24 cellular contexts compared by ENCODE assay signal in genomic region chr18:50469380-50469781, GRCh38.
DNase-seq lines count a peak whose midpoint lies in the region; ATAC-seq and TF ChIP-seq lines count a peak whose summit lies in the region.
"Had no signal": no experiment of that assay in that cellular context is flagged by ENCODE, and none has a peak within 500 bp of the region (broad histone marks: within the 10 kb centered on the region; RNA-seq: fewer than 3 reads in every experiment).

No MANE protein-coding gene starts in this region.

- no peak for TF ChIP-seq POLR2A in gastrocnemius medialis (IDR thresholded peaks at IDR 0.05)

- in situ Hi-C loops in gastrocnemius medialis (cut with MboI; ENCODE audit: low sequenced_read_pairs in 4 of 4) = no loop called here

- DNase-seq in NCI-H1694 treated with DMSO at 0.1 percent for 48 hours (lab: John Stamatoyannopoulos, UW) (peak; percentile 80), caudate nucleus (lab: John Stamatoyannopoulos, UW) (peak in 50 of 61 donors; percentile 6 to 93 (median 66)), right cardiac atrium (peak; percentile 13 to 62 (median 51)), gastrocnemius medialis (peak; percentile 24 to 33), NCI-H128 (lab: John Stamatoyannopoulos, UW; ENCODE audit: unreplicated experiment) (no peak)
- DNase-seq in central memory CD4-positive, alpha-beta T cell = no peak
- DNase-seq: activated CD4-positive, alpha-beta T cell treated with anti-CD3 and anti-CD28 coated beads, Interleukin-2, amount 10 ng/mL, durations not matched to agents 24 days and 14 days; activated CD8-positive, alpha-beta memory T cell treated with anti-CD3 and anti-CD28 coated beads, Interleukin-2, amount 10 ng/mL, durations not matched to agents 7 days and 5 days; activated naive CD4-positive, alpha-beta T cell treated with anti-CD3 and anti-CD28 coated beads, Interleukin-2, amount 10 ng/mL, durations not matched to agents 7 days and 5 days; amniotic stem cell; Calu3; H9; Karpas-422; MV-4-11; NCI-H2171 treated with DMSO at 0.1 percent for 48 hours; NCI-H748 treated with DMSO at 0.1 percent for 48 hours; stimulated activated naive B cell treated with anti-CD40 and anti-IgM and Interleukin-4, amounts not matched to agents 10 μg/mL and 1 μg/mL and 100 μg/mL, for 72 hours; WERI-Rb-1 had no signal

- WGBS in right cardiac atrium = 67% methylated on average over 6 of the region's 6 CpGs

- H3K4me1 ChIP-seq in right cardiac atrium (ENCODE audit: control insufficient read depth, insufficient read depth, low read length) (no peaks in the 10 kb centered on the region), gastrocnemius medialis (peaks cover 4 to 16% of the 10 kb centered on the region in 2 donors)
- H3K4me1 ChIP-seq: suprapubic skin, uterus had no signal

- H3K27ac ChIP-seq in caudate nucleus (ENCODE audit: low read depth, low read length) (peak overlapping the region; percentile 56), right cardiac atrium (ENCODE audit: low read length) (no peak overlapping the region), gastrocnemius medialis (peak overlapping the region in 1 of 4 donors; percentile 7)
- H3K27ac ChIP-seq: cardiac muscle cell, hepatocyte, suprapubic skin, uterus, WERI-Rb-1 had no signal

- no peak for TF ChIP-seq CTCF in gastrocnemius medialis (IDR thresholded peaks at IDR 0.05 in 4 of 5, conservative IDR thresholded peaks at IDR 0.05 in 1 of 5)

- intact Hi-C loops in right cardiac atrium (cut with DNase I) (no loop called here), gastrocnemius medialis (cut with DNase I; ENCODE audit: low total_unique reads) (no loop called here)

- H3K9me3 ChIP-seq in right cardiac atrium (ENCODE audit: control insufficient read depth, low read length) (no peaks in the 10 kb centered on the region), gastrocnemius medialis (no peaks in the 10 kb centered on the region)
- H3K9me3 ChIP-seq: suprapubic skin, uterus had no signal

- H3K36me3 ChIP-seq in gastrocnemius medialis = no peaks in the 10 kb centered on the region
- H3K36me3 ChIP-seq: cardiac muscle cell, suprapubic skin, uterus, WERI-Rb-1 had no signal

- H3K27me3 ChIP-seq in right cardiac atrium (ENCODE audit: control insufficient read depth, insufficient read depth) (no peaks in the 10 kb centered on the region), gastrocnemius medialis (no peaks in the 10 kb centered on the region)
- H3K27me3 ChIP-seq: hepatocyte, uterus had no signal

- peak; percentile 57 to 58 for ATAC-seq in right cardiac atrium
- peak; percentile 53 to 63 for ATAC-seq in gastrocnemius medialis
- no peak for ATAC-seq in HG02588 (IDR thresholded peaks at IDR 0.05; ENCODE audit: unreplicated experiment)
- ATAC-seq: activated CD8-positive, alpha-beta memory T cell treated with anti-CD3 and anti-CD28 coated beads, Interleukin-2, amount 10 ng/mL, durations not matched to agents 7 days and 5 days; stimulated activated naive B cell treated with anti-CD40 and anti-IgM and Interleukin-4, amounts not matched to agents 10 μg/mL and 1 μg/mL and 100 μg/mL, for 72 hours had no signal

- H3K4me3 ChIP-seq in right cardiac atrium (ENCODE audit: low read length) (no peak overlapping the region), gastrocnemius medialis (no peak overlapping the region)
- H3K4me3 ChIP-seq: cardiac muscle cell, hepatocyte, smooth muscle cell, suprapubic skin, uterus had no signal

Comparison
In these comparisons a context has a peak if more than half of its experiments do, and no peak if none do; other contexts are left out.
1. DNase-seq: peak in NCI-H1694 treated with DMSO at 0.1 percent for 48 hours (single experiment), caudate nucleus (50 of 61), right cardiac atrium (3 of 3) and gastrocnemius medialis (2 of 2); none in central memory CD4-positive, alpha-beta T cell (single experiment) and NCI-H128 (single experiment).